ENCODE assay signal across 1 cellular context in genomic region chr21:17828223-17828622, GRCh38.
TF ChIP-seq lines count a peak whose summit lies in the region.

No MANE protein-coding gene starts in this region.

TF ChIP-seq in IMR-90, 13 proteins besides CTCF, POLR2A, EP300 and RAD21 (continued from another document):
- TF ChIP-seq CHD1 (IDR thresholded peaks at IDR 0.05; ENCODE audit: low read depth, low read length) (no peak), CEBPB (IDR thresholded peaks at IDR 0.05; ENCODE audit: low read depth, low read length) (peak; percentile 73)
